In genomic region chr10:19194866-19195265, GRCh38 we compare ENCODE assay signal across 16 cellular contexts.
DNase-seq lines count a peak whose midpoint lies in the region; ATAC-seq and TF ChIP-seq lines count a peak whose summit lies in the region.
"Had no signal": no experiment of that assay in that cellular context is flagged by ENCODE, and none has a peak within 500 bp of the region (broad histone marks: within the 10 kb centered on the region; RNA-seq: fewer than 3 reads in every experiment).

No MANE protein-coding gene starts in this region.

- no peaks in the 10 kb centered on the region for H4K20me1 ChIP-seq in SK-N-SH (ENCODE audit: insufficient read depth)

- H3K4me3 ChIP-seq in SK-N-SH (ENCODE audit: low read depth in 2 of 2, low read length in 1 of 2) = no peak overlapping the region
- H3K4me3 ChIP-seq in brain microvascular endothelial cell (ENCODE audit: low read depth, low read length) = no peak overlapping the region
- H3K4me3 ChIP-seq in fibroblast of villous mesenchyme (ENCODE audit: low read depth, low read length) = no peak overlapping the region
- H3K4me3 ChIP-seq: GM23338 had no signal

- in situ Hi-C loops in brain microvascular endothelial cell (cut with HindIII; ENCODE audit: low pct_ligation_motif_present, low sequenced_read_pairs) = no loop called here

- CTCF ChIA-PET in SK-N-SH (lab: Yijun Ruan, JAX) = no interaction called here

- no peak for TF ChIP-seq CTCF in SK-N-SH (IDR thresholded peaks at IDR 0.05)
- TF ChIP-seq CTCF in brain microvascular endothelial cell (IDR thresholded peaks at IDR 0.05; ENCODE audit: low read depth, low read length, missing control alignments) = no peak
- no peak for TF ChIP-seq CTCF in fibroblast of villous mesenchyme (IDR thresholded peaks at IDR 0.05; ENCODE audit: insufficient read depth, low read depth, low read length)

- DNase-seq in OCI-M1 (lab: John Stamatoyannopoulos, UW) (peak; percentile 49), SK-N-SH (no peak), brain microvascular endothelial cell (peak; percentile 56), fibroblast of villous mesenchyme (ENCODE audit: low read depth) (peak; percentile 57), Right ventricle myocardium superior (no peak), epidermal melanocyte (ENCODE audit: insufficient read length, low spot score) (no peak), DMS114 treated with DMSO at 0.1 percent for 48 hours (lab: John Stamatoyannopoulos, UW; ENCODE audit: unreplicated experiment) (no peak)
- DNase-seq: C1 segment of cervical spinal cord; Calu3; CD4-positive, alpha-beta T cell; DMS 273 treated with DMSO at 0.1 percent for 48 hours; DMS79; EL; H7 had no signal

- intact Hi-C loops in Right ventricle myocardium superior (cut with DNase I) = no loop called here

- no peaks in the 10 kb centered on the region for H3K36me3 ChIP-seq in SK-N-SH (replicated peaks in 1 of 2; ENCODE audit: control insufficient read depth in 1 of 2, insufficient read depth in 2 of 2, low read length in 1 of 2)
- no peaks in the 10 kb centered on the region for H3K36me3 ChIP-seq in brain microvascular endothelial cell (replicated peaks)

- H3K27ac ChIP-seq in SK-N-SH (ENCODE audit: low read depth in 2 of 2, low read length in 1 of 2) (no peak overlapping the region), brain microvascular endothelial cell (no peak overlapping the region)

- H2AFZ ChIP-seq in SK-N-SH (ENCODE audit: low read depth) = peak overlapping the region; percentile 63; the same call in 1 of the 2 replicates
- H2AFZ ChIP-seq: GM23338 had no signal

- POLR2A ChIA-PET in SK-N-SH (lab: Yijun Ruan, JAX) = no interaction called here

- H3K4me1 ChIP-seq in SK-N-SH (ENCODE audit: control insufficient read depth in 1 of 2, insufficient read depth in 2 of 2, low read depth in 1 of 2, low read length in 1 of 2) = no peaks in the 10 kb centered on the region

- H3K27me3 ChIP-seq in SK-N-SH (ENCODE audit: insufficient read depth) = no peaks in the 10 kb centered on the region
- no peaks in the 10 kb centered on the region for H3K27me3 ChIP-seq in brain microvascular endothelial cell (replicated peaks)

- H3K9me3 ChIP-seq in SK-N-SH = no peaks in the 10 kb centered on the region

- no peak for ATAC-seq in HG02642 (IDR thresholded peaks at IDR 0.05; ENCODE audit: poor library complexity, unreplicated experiment)
- ATAC-seq in Right ventricle myocardium superior (ENCODE audit: poor library complexity) = no peak
- ATAC-seq: GM23338 had no signal

- no peak overlapping the region for H3K4me2 ChIP-seq in SK-N-SH
- H3K4me2 ChIP-seq: GM23338 had no signal

- no peaks in the 10 kb centered on the region for H3K9me2 ChIP-seq in SK-N-SH

- 23% methylated on average over 3 of the region's 3 CpGs for WGBS in SK-N-SH (ENCODE audit: low lambda C conversion rate)

- no peak for TF ChIP-seq RAD21 in SK-N-SH (IDR thresholded peaks at IDR 0.05; ENCODE audit: low read length)

- TF ChIP-seq EP300 in SK-N-SH (IDR thresholded peaks at IDR 0.05; ENCODE audit: borderline replicate concordance in 1 of 2, low read depth in 1 of 2, low read length in 1 of 2) = no peak

- no peaks in the 10 kb centered on the region for H3F3A ChIP-seq in SK-N-SH (replicated peaks; ENCODE audit: insufficient read depth)

- no peak overlapping the region for H3K9ac ChIP-seq in SK-N-SH

- H3K79me2 ChIP-seq in SK-N-SH (ENCODE audit: insufficient read depth) = no peaks in the 10 kb centered on the region

TF ChIP-seq in SK-N-SH, 30 proteins besides CTCF, POLR2A, EP300 and RAD21:
- TF ChIP-seq TEAD4 (IDR thresholded peaks at IDR 0.05; ENCODE audit: borderline replicate concordance, insufficient read depth) (no peak), IRF3 (IDR thresholded peaks at IDR 0.05; ENCODE audit: low read depth, low read length) (no peak), PBX3 (IDR thresholded peaks at IDR 0.05) (no peak), TAF1 (IDR thresholded peaks at IDR 0.05; ENCODE audit: borderline replicate concordance, low read depth, low read length) (no peak), ELF1 (IDR thresholded peaks at IDR 0.05) (no peak), RCOR1 (IDR thresholded peaks at IDR 0.05; ENCODE audit: low read length) (no peak), FOXJ3 (CRISPR knock-in tag; IDR thresholded peaks at IDR 0.05) (no peak)

Comparison
In these comparisons a context has a peak if more than half of its experiments do, and no peak if none do; other contexts are left out.
1. DNase-seq: peak in OCI-M1 (single experiment), brain microvascular endothelial cell (single experiment) and fibroblast of villous mesenchyme (single experiment); none in SK-N-SH (single experiment), Right ventricle myocardium superior (single experiment), epidermal melanocyte (single experiment) and DMS114 treated with DMSO at 0.1 percent for 48 hours (single experiment).